ENCODE assay signal across 8 cellular contexts in genomic region chr6:29943053-29943966, GRCh38. TPM values are rescaled to one million over a fixed set of nuclear protein-coding genes. Genes with fewer than 3 reads are reported as not detected.
DNase-seq lines count a peak whose midpoint lies in the region; ATAC-seq and TF ChIP-seq lines count a peak whose summit lies in the region.

No MANE protein-coding gene starts in this region.

- POLR2A ChIA-PET in HCT116 (lab: Charles Lee): no interaction called here

- H3K27me3 ChIP-seq in HCT116 (ENCODE audit: insufficient read depth, low read length): no peaks in the 10 kb centered on the region

- peak overlapping the region; percentile 89 for H3K9ac ChIP-seq in HCT116 (ENCODE audit: low read length)

- peaks cover 3% of the 10 kb centered on the region for H3K27me3 Mint-ChIP-seq in progenitor cell of endocrine pancreas

- DNase-seq in AG20443 (ENCODE audit: low spot score) (peak; percentile 11), HCT116 (ENCODE audit: low read depth, low spot score) (no peak), fibroblast of pulmonary artery (ENCODE audit: low read depth) (no peak), progenitor cell of endocrine pancreas (ENCODE audit: low spot score, unreplicated experiment) (no peak), cerebellum (ENCODE audit: low spot score) (no peak)

- no peaks in the 10 kb centered on the region for H3K9me3 ChIP-seq in HCT116 (ENCODE audit: control insufficient read depth in 1 of 2, insufficient read depth in 1 of 2, low read depth in 1 of 2, low read length in 2 of 2)

- no peak for TF ChIP-seq CTCF in HCT116 (IDR thresholded peaks at IDR 0.05 in 2 of 3, conservative IDR thresholded peaks at IDR 0.05 in 1 of 3; ENCODE audit: borderline replicate concordance in 1 of 3, insufficient read depth in 1 of 3, low read depth in 2 of 3, low read length in 2 of 3)
- no peak for TF ChIP-seq CTCF in WI38 (IDR thresholded peaks at IDR 0.05; ENCODE audit: low read depth, low read length)
- no peak for TF ChIP-seq CTCF in fibroblast of pulmonary artery (IDR thresholded peaks at IDR 0.05; ENCODE audit: low read length, missing control alignments)
- TF ChIP-seq CTCF in progenitor cell of endocrine pancreas (IDR thresholded peaks at IDR 0.05; ENCODE audit: unreplicated experiment): no peak

- intact Hi-C loops in HCT116 (cut with micrococcal nuclease): no loop called here

- H3K27ac ChIP-seq in HCT116 (ENCODE audit: low read depth, low read length): peak overlapping the region; percentile 74; the same call in 1 of the 2 replicates

- CTCF ChIA-PET in HCT116 (lab: Charles Lee): no interaction called here

- H3K4me1 ChIP-seq in HCT116 (ENCODE audit: control insufficient read depth in 1 of 2, insufficient read depth in 2 of 2, low read length in 2 of 2): peaks cover 0 to 20% of the 10 kb centered on the region in 2 experiments; a peak in 2 of 4 replicates

- RAD21 ChIA-PET in HCT116 (lab: Charles Lee; ENCODE audit: low non-redundant PET in 1 of 2, low total read pairs in 2 of 2, uncharacterized antibody in 2 of 2, unreplicated experiment in 2 of 2): no interaction called here

- no peak for ATAC-seq in HCT116
- no peak for ATAC-seq in GM21737 (IDR thresholded peaks at IDR 0.05; ENCODE audit: unreplicated experiment)
- ATAC-seq in HG03097 (IDR thresholded peaks at IDR 0.05; ENCODE audit: low FRiP score, unreplicated experiment): no peak

- H3K27ac Mint-ChIP-seq in progenitor cell of endocrine pancreas: no peak overlapping the region

- H3K4me2 ChIP-seq in HCT116 (ENCODE audit: low read length): peak overlapping the region; percentile 88

- H3K4me1 Mint-ChIP-seq in progenitor cell of endocrine pancreas (ENCODE audit: low read depth): peaks cover 7% of the 10 kb centered on the region

- BruUV-seq in HCT116 (replicated peaks; lab: Mats Ljungman, UMichigan): no TSS peak

- TF ChIP-seq POLR2A in HCT116 (IDR thresholded peaks at IDR 0.05; ENCODE audit: borderline replicate concordance, extremely low read depth, insufficient read depth, insufficient read length): no peak

- H3K4me3 ChIP-seq in HCT116 (replicated peaks in 1 of 2; ENCODE audit: low read depth in 1 of 2, low read length in 2 of 2) (peak overlapping the region; percentile 69 to 77), WI38 (ENCODE audit: low read depth, low read length) (peak overlapping the region; percentile 67), fibroblast of pulmonary artery (replicated peaks; ENCODE audit: low read depth, low read length) (peak overlapping the region; percentile 84)

- peaks cover 4 to 11% of the 10 kb centered on the region in 2 experiments; a peak in 3 of 4 replicates for H3K36me3 ChIP-seq in HCT116 (ENCODE audit: control insufficient read depth in 1 of 2, insufficient read depth in 2 of 2, low read length in 2 of 2)

- no peaks in the 10 kb centered on the region for H4K20me1 ChIP-seq in HCT116 (ENCODE audit: insufficient read depth)

- H3K79me2 ChIP-seq in HCT116 (ENCODE audit: insufficient read depth, low read length): peaks cover 14% of the 10 kb centered on the region; the same call in 1 of the 2 replicates

- no peak for TF ChIP-seq RAD21 in HCT116 (IDR thresholded peaks at IDR 0.05; ENCODE audit: low read depth)

- no peak overlapping the region for H2AFZ ChIP-seq in HCT116 (ENCODE audit: low read depth, low read length, poor library complexity, severe bottlenecking)

- H3K4me3 Mint-ChIP-seq in progenitor cell of endocrine pancreas (ENCODE audit: low read depth): peak overlapping the region; percentile 90

- no peaks in the 10 kb centered on the region for H3K9me3 Mint-ChIP-seq in progenitor cell of endocrine pancreas (ENCODE audit: low read depth)

- no peaks in the 10 kb centered on the region for H3K9me2 ChIP-seq in HCT116 (ENCODE audit: insufficient read depth)

- peaks cover 12% of the 10 kb centered on the region for H3K36me3 Mint-ChIP-seq in progenitor cell of endocrine pancreas (ENCODE audit: insufficient read depth)

TF ChIP-seq in HCT116, 20 proteins besides CTCF, POLR2A, EP300 and RAD21:
- no peak for TF ChIP-seq SP1 (IDR thresholded peaks at IDR 0.05; ENCODE audit: low read depth)
- no peak for TF ChIP-seq ZNF274 (IDR thresholded peaks at IDR 0.05; ENCODE audit: low read depth, low read length)
- TF ChIP-seq CBX3 (IDR thresholded peaks at IDR 0.05; ENCODE audit: low read depth): no peak
- TF ChIP-seq EZH2phosphoT487 (IDR thresholded peaks at IDR 0.05; ENCODE audit: borderline replicate concordance): no peak
- TF ChIP-seq ATF3 (IDR thresholded peaks at IDR 0.05): no peak
- TF ChIP-seq ELF1 (IDR thresholded peaks at IDR 0.05; ENCODE audit: borderline replicate concordance, low read depth): no peak
- no peak for TF ChIP-seq SIN3A (IDR thresholded peaks at IDR 0.05; ENCODE audit: low read depth)
- TF ChIP-seq EGR1 (IDR thresholded peaks at IDR 0.05; ENCODE audit: low read depth): no peak
TF ChIP-seq in HCT116: peak in this region for 0.

RNA-seq across cellular contexts. Expression of gene HLA-A, which starts 1.0 kb away (rescaled TPM):
- 251 TPM for total RNA-seq in HCT116 (2021; ENCODE audit: unreplicated experiment)
- 534 and 638 TPM in 2 replicates for polyA plus RNA-seq in HCT116 (2012)
- total RNA-seq in progenitor cell of endocrine pancreas: 198 and 204 TPM in 2 replicates
- 38.9 TPM for total RNA-seq in cerebellum
